ENCODE assay signal across 8 cellular contexts in genomic region chr4:186068581-186069402, GRCh38. TPM values are rescaled to one million over a fixed set of nuclear protein-coding genes. Genes with fewer than 3 reads are reported as not detected.
DNase-seq lines count a peak whose midpoint lies in the region; ATAC-seq lines count a peak whose summit lies in the region.

TLR3 (plus strand) TSS chr4:186069156; CDS start chr4:186076620, 7,464 bp downstream.

- peaks cover 12% of the 10 kb centered on the region for H3K27me3 Mint-ChIP-seq in activated naive CD8-positive, alpha-beta T cell treated with anti-CD3 and anti-CD28 coated beads for 36 hours
- peaks cover 40 to 56% of the 10 kb centered on the region in 2 donors for H3K27me3 Mint-ChIP-seq in stimulated activated naive B cell treated with anti-CD40 and anti-IgM and Interleukin-4, amounts not matched to agents 10 μg/mL and 1 μg/mL and 100 μg/mL, for 72 hours

- H3K9me3 Mint-ChIP-seq in activated naive CD8-positive, alpha-beta T cell treated with anti-CD3 and anti-CD28 coated beads for 36 hours: no peaks in the 10 kb centered on the region
- peaks cover 0 to under 1% of the 10 kb centered on the region in 2 donors for H3K9me3 Mint-ChIP-seq in stimulated activated naive B cell treated with anti-CD40 and anti-IgM and Interleukin-4, amounts not matched to agents 10 μg/mL and 1 μg/mL and 100 μg/mL, for 72 hours

- peaks cover 11% of the 10 kb centered on the region for H3K4me1 Mint-ChIP-seq in activated naive CD8-positive, alpha-beta T cell treated with anti-CD3 and anti-CD28 coated beads for 36 hours
- peaks cover 6 to 17% of the 10 kb centered on the region in 2 donors for H3K4me1 Mint-ChIP-seq in stimulated activated naive B cell treated with anti-CD40 and anti-IgM and Interleukin-4, amounts not matched to agents 10 μg/mL and 1 μg/mL and 100 μg/mL, for 72 hours

- H3K27ac Mint-ChIP-seq in activated naive CD8-positive, alpha-beta T cell treated with anti-CD3 and anti-CD28 coated beads for 36 hours: no peak within 1 kb of the TSS
- no peak within 1 kb of the TSS for H3K27ac Mint-ChIP-seq in stimulated activated naive B cell treated with anti-CD40 and anti-IgM and Interleukin-4, amounts not matched to agents 10 μg/mL and 1 μg/mL and 100 μg/mL, for 72 hours

- peak within 1 kb of the TSS; percentile 67 for H3K4me3 Mint-ChIP-seq in activated naive CD8-positive, alpha-beta T cell treated with anti-CD3 and anti-CD28 coated beads for 36 hours
- peak within 1 kb of the TSS; percentile 52 to 57 for H3K4me3 Mint-ChIP-seq in stimulated activated naive B cell treated with anti-CD40 and anti-IgM and Interleukin-4, amounts not matched to agents 10 μg/mL and 1 μg/mL and 100 μg/mL, for 72 hours

- peak; percentile 49 for DNase-seq in CD1c-positive myeloid dendritic cell (ENCODE audit: extremely low spot score)
- DNase-seq in activated naive CD8-positive, alpha-beta T cell treated with anti-CD3 and anti-CD28 coated beads for 36 hours: no peak
- peak; percentile 53 for DNase-seq in iris pigment epithelial cell (ENCODE audit: low read depth)
- no peak for DNase-seq in stimulated activated naive B cell treated with anti-CD40 and anti-IgM and Interleukin-4, amounts not matched to agents 10 μg/mL and 1 μg/mL and 100 μg/mL, for 72 hours
- DNase-seq in HCEC 1CT: no peak

- H3K36me3 Mint-ChIP-seq in activated naive CD8-positive, alpha-beta T cell treated with anti-CD3 and anti-CD28 coated beads for 36 hours: no peaks in the 10 kb centered on the region
- H3K36me3 Mint-ChIP-seq in stimulated activated naive B cell treated with anti-CD40 and anti-IgM and Interleukin-4, amounts not matched to agents 10 μg/mL and 1 μg/mL and 100 μg/mL, for 72 hours: no peaks in the 10 kb centered on the region

- ATAC-seq in HG03432 (IDR thresholded peaks at IDR 0.05; ENCODE audit: unreplicated experiment) (peak; percentile 44), GM18873 (IDR thresholded peaks at IDR 0.05; ENCODE audit: low FRiP score, unreplicated experiment) (no peak), GM18858 (IDR thresholded peaks at IDR 0.05; ENCODE audit: unreplicated experiment) (no peak)
- ATAC-seq in stimulated activated naive B cell treated with anti-CD40 and anti-IgM and Interleukin-4, amounts not matched to agents 10 μg/mL and 1 μg/mL and 100 μg/mL, for 72 hours (replicated peaks): peak; percentile 31 to 71

RNA-seq across cellular contexts. Expression of gene TLR3, which starts in this region (rescaled TPM):
- total RNA-seq in activated naive CD8-positive, alpha-beta T cell treated with anti-CD3 and anti-CD28 coated beads for 36 hours: not detected

Comparison
In these comparisons a context has a peak if more than half of its experiments do, and no peak if none do; other contexts are left out.
1. DNase-seq: peak in CD1c-positive myeloid dendritic cell (single experiment) and iris pigment epithelial cell (single experiment); none in activated naive CD8-positive, alpha-beta T cell treated with anti-CD3 and anti-CD28 coated beads for 36 hours (single experiment), stimulated activated naive B cell treated with anti-CD40 and anti-IgM and Interleukin-4, amounts not matched to agents 10 μg/mL and 1 μg/mL and 100 μg/mL, for 72 hours (single experiment) and HCEC 1CT (single experiment).
2. ATAC-seq: peak in HG03432 (single experiment) and stimulated activated naive B cell treated with anti-CD40 and anti-IgM and Interleukin-4, amounts not matched to agents 10 μg/mL and 1 μg/mL and 100 μg/mL, for 72 hours (2 of 2); none in GM18873 (single experiment) and GM18858 (single experiment).